In genomic region chr5:140073296-140073695, GRCh38 we compare ENCODE assay signal across 8 cellular contexts. TPM values are rescaled to one million over a fixed set of nuclear protein-coding genes. Genes with fewer than 3 reads are reported as not detected.
DNase-seq lines count a peak whose midpoint lies in the region; ATAC-seq, FAIRE-seq and TF ChIP-seq lines count a peak whose summit lies in the region.

No MANE protein-coding gene starts in this region.

- no peaks in the 10 kb centered on the region for H4K20me1 ChIP-seq in K562 (replicated peaks; ENCODE audit: control insufficient read depth, insufficient read depth, low read length)

- H3K4me3 ChIP-seq in BE2C (ENCODE audit: low read depth, low read length) (no peak overlapping the region), K562 (no peak overlapping the region), lung (no peak overlapping the region)

- in situ Hi-C loops in K562 (cut with MboI), result no loop called here

- POLR2A ChIA-PET in K562 (lab: Yijun Ruan, JAX), result interaction anchor here (0.7 to 1.2 kb wide), 3 partner anchors 79 to 104 kb away, joined by 3 to 5 read pairs (median 3); no protein-coding TSS in a partner anchor

- DNase-seq in BE2C, result no peak
- DNase-seq in HCEC 1CT, result peak; percentile 11
- peak in 3 of 4 experiments; percentile 12 to 28 (median 18) for DNase-seq in K562 (ENCODE audit: extremely low read depth in 1 of 4, low spot score in 3 of 4)
- no peak for DNase-seq in lung (ENCODE audit: low spot score)
- DNase-seq in COR-L47 (lab: John Stamatoyannopoulos, UW), result no peak
- DNase-seq in NCI-H446 treated with DMSO at 0.1 percent for 48 hours (lab: John Stamatoyannopoulos, UW), result no peak
- DNase-seq in SIG-M5 (lab: John Stamatoyannopoulos, UW), result no peak

- no peak overlapping the region for H2AFZ ChIP-seq in K562 (ENCODE audit: low read depth, low read length)

- TF ChIP-seq EP300 in K562 (IDR thresholded peaks at IDR 0.05; ENCODE audit: low read length), result no peak

- H3K36me3 ChIP-seq in BE2C (no peaks in the 10 kb centered on the region), K562 (ENCODE audit: control insufficient read depth, insufficient read depth, low read length) (no peaks in the 10 kb centered on the region), lung (ENCODE audit: control insufficient read depth in 2 of 2, insufficient read depth in 2 of 2, low read length in 2 of 2) (no peaks in the 10 kb centered on the region)

- CTCF ChIA-PET in K562 (lab: Yijun Ruan, JAX; ENCODE audit: low intra/inter-chr PET ratio), result interaction anchor here (0.6 to 5.3 kb wide), 11 partner anchors 10 to 284 kb away, joined by 3 to 73 read pairs (median 4); partner anchors contain the start of gene PURA

- H3K9me1 ChIP-seq in K562 (ENCODE audit: control insufficient read depth, insufficient read depth, low read length), result no peaks in the 10 kb centered on the region

- no peaks in the 10 kb centered on the region for H3K79me2 ChIP-seq in K562 (ENCODE audit: control insufficient read depth, insufficient read depth, low read length)

- 0% methylated on average over 4 of the region's 4 CpGs for WGBS in K562 (ENCODE audit: insufficient coverage, low coverage, missing lambda C conversion rate)
- 11 to 13% methylated on average over 4 of the region's 4 CpGs for whole genome bisulfite sequencing in lung, 2 donors

- intact Hi-C loops in K562 (cut with micrococcal nuclease), result loop anchor here (1.0 to 2.0 kb wide), 3 partner anchors 71 to 278 kb away; no protein-coding TSS in a partner anchor

- TF ChIP-seq CTCF in BE2C (IDR thresholded peaks at IDR 0.05; ENCODE audit: low read depth, low read length) (peak; percentile 40), K562 (IDR thresholded peaks at IDR 0.05 in 2 of 3, conservative IDR thresholded peaks at IDR 0.05 in 1 of 3; ENCODE audit: insufficient read depth in 2 of 3, low read depth in 1 of 3, low read length in 3 of 3) (peak in 2 of 3 experiments; percentile 43 to 71; a peak in 3 of 6 replicates), lung (IDR thresholded peaks at IDR 0.05; ENCODE audit: control extremely low read depth, extremely low read depth) (peak; percentile 52)

- BruUV-seq in K562 (replicated peaks; lab: Mats Ljungman, UMichigan), result no TSS peak

- H3K9me3 ChIP-seq in BE2C (no peaks in the 10 kb centered on the region), K562 (replicated peaks; ENCODE audit: control insufficient read depth, insufficient read depth, low read depth, low read length) (no peaks in the 10 kb centered on the region), lung (ENCODE audit: control insufficient read depth in 2 of 2, insufficient read depth in 1 of 2, low read length in 1 of 2) (no peaks in the 10 kb centered on the region)

- H3K4me1 ChIP-seq in BE2C, result no peaks in the 10 kb centered on the region
- H3K4me1 ChIP-seq in K562 (replicated peaks in 1 of 2; ENCODE audit: control insufficient read depth in 2 of 2, insufficient read depth in 2 of 2, low read length in 2 of 2), result no peaks in the 10 kb centered on the region
- no peaks in the 10 kb centered on the region for H3K4me1 ChIP-seq in lung (ENCODE audit: control insufficient read depth in 2 of 2, insufficient read depth in 2 of 2, low read length in 2 of 2)

- TF ChIP-seq RAD21 in K562 (CRISPR knock-in tag; conservative IDR thresholded peaks at IDR 0.05 in 1 of 2, IDR thresholded peaks at IDR 0.05 in 1 of 2), result peak; percentile 81 to 86

- no peak for ATAC-seq in K562
- no peak for ATAC-seq in lung (ENCODE audit: insufficient read depth, low FRiP score)
- ATAC-seq in GM18868 (IDR thresholded peaks at IDR 0.05; ENCODE audit: unreplicated experiment), result no peak

- H3K9ac ChIP-seq in K562 (ENCODE audit: insufficient read depth in 1 of 2, low read depth in 2 of 2, low read length in 2 of 2), result no peak overlapping the region

- H3K27ac ChIP-seq in K562 (ENCODE audit: extremely low read depth, low read depth, low read length), result no peak overlapping the region
- H3K27ac ChIP-seq in lung (ENCODE audit: low read depth in 1 of 2, low read length in 1 of 2), result no peak overlapping the region

- no peak for TF ChIP-seq POLR2A in K562 (conservative IDR thresholded peaks at IDR 0.05)

- FAIRE-seq in K562 (lab: Jason Lieb, UNC), result peak; percentile 37

- H3K27me3 ChIP-seq in BE2C, result peaks cover 14% of the 10 kb centered on the region
- no peaks in the 10 kb centered on the region for H3K27me3 ChIP-seq in K562 (ENCODE audit: control insufficient read depth in 2 of 2, insufficient read depth in 2 of 2, low read length in 2 of 2)
- H3K27me3 ChIP-seq in lung (ENCODE audit: control insufficient read depth, insufficient read depth), result no peaks in the 10 kb centered on the region

- no peak overlapping the region for H3K4me2 ChIP-seq in K562 (ENCODE audit: insufficient read depth, low read length)

RNA-seq across cellular contexts. Expression of gene NRG2, which starts 30.2 kb away (rescaled TPM):
- 36.0 TPM for polyA plus RNA-seq in BE2C (2012; ENCODE audit: insufficient read depth, insufficient read length, low read depth)
- not detected in 2 replicates for total RNA-seq in K562 (2011; cell fraction: chromatin; rRNA removed; ENCODE audit: low replicate concordance)
- not detected in 2 replicates for total RNA-seq in K562 (2011; cell fraction: nucleolus; rRNA removed)
- total RNA-seq in K562 (2011; cell fraction: nucleoplasm; rRNA removed), result not detected in 2 replicates
- not detected in 2 replicates for total RNA-seq in K562 (2014; rRNA removed)
- not detected in 2 replicates for total RNA-seq in K562 (2014; rRNA removed; fragmentation: Illumina TruSeq; extraction: Trizol)
- not detected in 2 replicates for total RNA-seq in K562 (2015; rRNA removed; fragmentation: Illumina TruSeq; extraction: Trizol)
- total RNA-seq in K562 (2021), result 0.07 TPM in 1 of 2 replicates, not detected in the other
- not detected in 2 replicates for polyA plus RNA-seq in K562 (2011; rRNA removed)
- 0.09 and 0.13 TPM in 2 replicates for polyA plus RNA-seq in K562 (2011; cell fraction: cytosol; rRNA removed)
- polyA plus RNA-seq in K562 (2011; cell fraction: nucleus; rRNA removed), result not detected in 2 replicates
- 0.10 and 0.29 TPM in 2 replicates for polyA plus RNA-seq in K562 (2012)
- not detected in 2 replicates for polyA plus RNA-seq in K562 (2014; fragmentation: Illumina TruSeq; extraction: Trizol)
- not detected for polyA plus RNA-seq in K562 (2014; fragmentation: Nextera tagmentation; extraction: Ambion mirVana)
- polyA plus RNA-seq in K562 (2014; rRNA removed), result not detected in 2 replicates
- not detected in 2 replicates for polyA minus RNA-seq in K562 (2011; rRNA and poly(A)+ RNA removed)
- not detected in 2 replicates for polyA minus RNA-seq in K562 (2011; cell fraction: cytosol; rRNA and poly(A)+ RNA removed)
- polyA minus RNA-seq in K562 (2011; cell fraction: nucleus; rRNA and poly(A)+ RNA removed), result not detected in 2 replicates
- total RNA-seq in lung, result 1 to 10 TPM; 1.6 to 3.0 TPM
- under 1 TPM; 0.41 to 0.42 TPM for polyA plus RNA-seq in lung

RNA-seq across cellular contexts. Expression of gene PURA, which starts 40.6 kb away (rescaled TPM):
- polyA plus RNA-seq in BE2C (2012; ENCODE audit: insufficient read depth, insufficient read length, low read depth), result 36.3 TPM
- total RNA-seq in K562 (2011; cell fraction: chromatin; rRNA removed; ENCODE audit: low replicate concordance), result 3.0 and 12.0 TPM in 2 replicates
- total RNA-seq in K562 (2011; cell fraction: nucleolus; rRNA removed), result 3.2 and 4.1 TPM in 2 replicates
- total RNA-seq in K562 (2011; cell fraction: nucleoplasm; rRNA removed), result 7.8 and 14.4 TPM in 2 replicates
- total RNA-seq in K562 (2014; rRNA removed) (10.7 and 13.8 TPM in 2 replicates), K562 (2014; rRNA removed; fragmentation: Illumina TruSeq; extraction: Trizol) (5.5 and 6.0 TPM in 2 replicates), K562 (2015; rRNA removed; fragmentation: Illumina TruSeq; extraction: Trizol) (5.4 and 6.7 TPM in 2 replicates), K562 (2021) (10.6 and 11.1 TPM in 2 replicates), lung (10 to 100 TPM; 18.6 to 22.1 TPM)
- polyA plus RNA-seq in K562 (2011; rRNA removed) (3.7 and 4.2 TPM in 2 replicates), K562 (2014; fragmentation: Illumina TruSeq; extraction: Trizol) (4.7 and 5.6 TPM in 2 replicates), K562 (2014; fragmentation: Nextera tagmentation; extraction: Ambion mirVana) (1 to 10 TPM; 3.2 to 4.2 TPM), K562 (2014; rRNA removed) (3.9 and 4.7 TPM in 2 replicates), lung (1 to 10 TPM; 3.5 to 4.5 TPM)
- 1.4 and 2.0 TPM in 2 replicates for polyA plus RNA-seq in K562 (2011; cell fraction: cytosol; rRNA removed)
- polyA plus RNA-seq in K562 (2011; cell fraction: nucleus; rRNA removed), result 3.7 and 4.1 TPM in 2 replicates
- 4.9 and 5.4 TPM in 2 replicates for polyA plus RNA-seq in K562 (2012)
- polyA minus RNA-seq in K562 (2011; rRNA and poly(A)+ RNA removed), result 5.7 and 8.2 TPM in 2 replicates
- 5.3 and 5.8 TPM in 2 replicates for polyA minus RNA-seq in K562 (2011; cell fraction: cytosol; rRNA and poly(A)+ RNA removed)
- 6.5 and 12.2 TPM in 2 replicates for polyA minus RNA-seq in K562 (2011; cell fraction: nucleus; rRNA and poly(A)+ RNA removed)

RNA-seq across cellular contexts. Expression of gene IGIP, which starts 52.4 kb away (rescaled TPM):
- polyA plus RNA-seq in BE2C (2012; ENCODE audit: insufficient read depth, insufficient read length, low read depth), result 4.0 TPM
- total RNA-seq in K562 (2011; cell fraction: chromatin; rRNA removed; ENCODE audit: low replicate concordance), result 1.4 and 5.9 TPM in 2 replicates
- 0.67 and 1.2 TPM in 2 replicates for total RNA-seq in K562 (2011; cell fraction: nucleolus; rRNA removed)
- 3.4 and 9.5 TPM in 2 replicates for total RNA-seq in K562 (2011; cell fraction: nucleoplasm; rRNA removed)
- total RNA-seq in K562 (2014; rRNA removed), result 0.73 and 1.3 TPM in 2 replicates
- total RNA-seq in K562 (2014; rRNA removed; fragmentation: Illumina TruSeq; extraction: Trizol), result 1.4 and 1.5 TPM in 2 replicates
- 1.4 and 1.6 TPM in 2 replicates for total RNA-seq in K562 (2015; rRNA removed; fragmentation: Illumina TruSeq; extraction: Trizol)
- total RNA-seq in K562 (2021), result 1.1 and 1.2 TPM in 2 replicates
- 1.0 and 1.2 TPM in 2 replicates for polyA plus RNA-seq in K562 (2011; rRNA removed)
- polyA plus RNA-seq in K562 (2011; cell fraction: cytosol; rRNA removed), result 0.19 and 0.86 TPM in 2 replicates
- 2.3 and 4.8 TPM in 2 replicates for polyA plus RNA-seq in K562 (2011; cell fraction: nucleus; rRNA removed)
- polyA plus RNA-seq in K562 (2012), result 1.1 and 2.3 TPM in 2 replicates
- 0.96 and 1.5 TPM in 2 replicates for polyA plus RNA-seq in K562 (2014; fragmentation: Illumina TruSeq; extraction: Trizol)
- under 1 TPM; 0.52 to 0.69 TPM for polyA plus RNA-seq in K562 (2014; fragmentation: Nextera tagmentation; extraction: Ambion mirVana)
- polyA plus RNA-seq in K562 (2014; rRNA removed), result 0.91 and 1.1 TPM in 2 replicates
- 1.4 and 2.2 TPM in 2 replicates for polyA minus RNA-seq in K562 (2011; rRNA and poly(A)+ RNA removed)
- polyA minus RNA-seq in K562 (2011; cell fraction: cytosol; rRNA and poly(A)+ RNA removed), result 0.57 and 0.64 TPM in 2 replicates
- 1.3 and 3.1 TPM in 2 replicates for polyA minus RNA-seq in K562 (2011; cell fraction: nucleus; rRNA and poly(A)+ RNA removed)
- 10 to 100 TPM in 1 of 2 donors, 1 to 10 TPM in 1; 9.6 to 11.1 TPM for total RNA-seq in lung
- polyA plus RNA-seq in lung, result 1 to 10 TPM; 2.8 to 5.4 TPM

Comparison
In these comparisons a context has a peak if more than half of its experiments do, and no peak if none do; other contexts are left out.
1. DNase-seq: peak in HCEC 1CT (single experiment) and K562 (3 of 4); none in BE2C (single experiment), lung (single experiment), COR-L47 (single experiment), NCI-H446 treated with DMSO at 0.1 percent for 48 hours (single experiment) and SIG-M5 (single experiment).
2. Peak in every context shown above with its lines, with median percentiles within 50 percentile points of each other: CTCF ChIP-seq.